31 cellular contexts compared by ENCODE assay signal in the genomic region with DNA sequence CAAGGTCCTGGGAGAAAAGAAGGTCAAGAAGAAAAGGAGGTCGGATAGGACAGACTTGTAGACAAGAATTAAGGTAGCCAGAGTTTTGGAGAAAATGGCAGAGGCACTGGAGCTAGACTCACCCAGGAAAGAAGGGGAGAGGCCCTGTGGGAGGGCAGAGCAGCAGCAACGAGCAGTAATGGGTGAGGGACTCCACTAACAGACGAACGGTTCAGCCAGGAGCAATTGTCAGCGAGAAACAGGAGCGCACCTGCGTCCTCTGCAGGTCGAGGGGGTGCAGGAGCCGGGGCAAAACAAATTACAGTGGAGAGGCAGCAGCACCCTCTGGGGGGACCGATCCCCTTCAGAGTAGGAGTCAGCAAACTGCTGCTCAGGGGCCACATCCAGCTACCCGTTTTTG. TPM values are rescaled to one million over a fixed set of nuclear protein-coding genes. Genes with fewer than 3 reads are reported as not detected.
A peak's percentile ranks its signal among the peaks of the same experiment; 100 is the strongest.
DNase-seq lines count a peak whose midpoint lies in the region; ATAC-seq and TF ChIP-seq lines count a peak whose summit lies in the region.
"Had no signal": no experiment of that assay in that cellular context is flagged by ENCODE, and none has a peak within 500 bp of the region (broad histone marks: within the 10 kb centered on the region; RNA-seq: fewer than 3 reads in every experiment).

No MANE protein-coding gene starts in this region.

- H3K4me1 ChIP-seq in esophagus muscularis mucosa = no peaks in the 10 kb centered on the region
- H3K4me1 ChIP-seq: left lung, psoas muscle, sigmoid colon, transverse colon had no signal

- H3K4me3 ChIP-seq in esophagus muscularis mucosa = no peak overlapping the region
- H3K4me3 ChIP-seq in dorsolateral prefrontal cortex = no peak overlapping the region
- H3K4me3 ChIP-seq: left lung, psoas muscle, sigmoid colon, transverse colon had no signal

- H3K4me3 Mint-ChIP-seq in T-helper 1 cell treated with Interleukin-12 subunit alpha and Interleukin-12 subunit beta and Interleukin-4 antibody, amounts not matched to agents 30 μg/mL and 1 μg/mL, for 36 hours = peak overlapping the region; percentile 47
- H3K4me3 Mint-ChIP-seq in activated naive CD8-positive, alpha-beta T cell treated with anti-CD3 and anti-CD28 coated beads, Interleukin-2, amount 10 ng/mL, durations not matched to agents 7 days and 5 days = peak overlapping the region; percentile 55
- H3K4me3 Mint-ChIP-seq in activated naive CD8-positive, alpha-beta T cell treated with anti-CD3 and anti-CD28 coated beads, Interleukin-2, amount 50 U/mL, for 24 hours = no peak overlapping the region
- H3K4me3 Mint-ChIP-seq in stimulated activated effector memory CD8-positive, alpha-beta T cell treated with anti-CD3 and anti-CD28 coated beads, Interleukin-12 subunit alpha, Interleukin-12 subunit beta, amount 100 ng/mL, for 72 hours = peak overlapping the region; percentile 1
- H3K4me3 Mint-ChIP-seq in stimulated activated memory B cell treated with anti-CD40 and anti-IgM and Interleukin-4, amounts not matched to agents 10 μg/mL and 1 μg/mL and 100 μg/mL, for 72 hours = no peak overlapping the region
- H3K4me3 Mint-ChIP-seq: endodermal cell had no signal

- TF ChIP-seq CTCF in esophagus muscularis mucosa (IDR thresholded peaks at IDR 0.05) = no peak
- no peak for TF ChIP-seq CTCF in dorsolateral prefrontal cortex (IDR thresholded peaks at IDR 0.05 in 54 of 56, conservative IDR thresholded peaks at IDR 0.05 in 2 of 56; ENCODE audit: low read depth in 1 of 56, partially characterized antibody in 56 of 56)

- no peaks in the 10 kb centered on the region for H3K36me3 ChIP-seq in esophagus muscularis mucosa
- H3K36me3 ChIP-seq: BLaER1 treated with 17β-estradiol and CSF1 and Interleukin-3, amounts not matched to agents 10 nM and 100 nM; left lung; sigmoid colon; transverse colon; WERI-Rb-1 had no signal

- peaks cover 11% of the 10 kb centered on the region for H3K9me3 Mint-ChIP-seq in T-helper 1 cell treated with Interleukin-12 subunit alpha and Interleukin-12 subunit beta and Interleukin-4 antibody, amounts not matched to agents 30 μg/mL and 1 μg/mL, for 36 hours
- peaks cover 5% of the 10 kb centered on the region for H3K9me3 Mint-ChIP-seq in activated naive CD8-positive, alpha-beta T cell treated with anti-CD3 and anti-CD28 coated beads, Interleukin-2, amount 10 ng/mL, durations not matched to agents 7 days and 5 days
- peaks cover 5% of the 10 kb centered on the region for H3K9me3 Mint-ChIP-seq in activated naive CD8-positive, alpha-beta T cell treated with anti-CD3 and anti-CD28 coated beads, Interleukin-2, amount 50 U/mL, for 24 hours
- H3K9me3 Mint-ChIP-seq in stimulated activated effector memory CD8-positive, alpha-beta T cell treated with anti-CD3 and anti-CD28 coated beads, Interleukin-12 subunit alpha, Interleukin-12 subunit beta, amount 100 ng/mL, for 72 hours = peaks cover 4% of the 10 kb centered on the region
- H3K9me3 Mint-ChIP-seq in stimulated activated memory B cell treated with anti-CD40 and anti-IgM and Interleukin-4, amounts not matched to agents 10 μg/mL and 1 μg/mL and 100 μg/mL, for 72 hours = peaks cover 4% of the 10 kb centered on the region

- H3K9me3 ChIP-seq in esophagus muscularis mucosa = no peaks in the 10 kb centered on the region
- H3K9me3 ChIP-seq: left lung, psoas muscle, sigmoid colon, transverse colon had no signal

- H3K27me3 ChIP-seq in esophagus muscularis mucosa = no peaks in the 10 kb centered on the region
- H3K27me3 ChIP-seq in dorsolateral prefrontal cortex = peaks cover 0 to 42% (median 0%) of the 10 kb centered on the region in 45 donors
- H3K27me3 ChIP-seq: BLaER1 treated with 17β-estradiol and CSF1 and Interleukin-3, amounts not matched to agents 10 nM and 100 nM; left lung; transverse colon had no signal

- H3K27ac ChIP-seq in esophagus muscularis mucosa (replicated peaks in 1 of 4) = no peak overlapping the region
- H3K27ac ChIP-seq in dorsolateral prefrontal cortex = no peak overlapping the region
- H3K27ac ChIP-seq: 22Rv1, left lung, psoas muscle, sigmoid colon, transverse colon, WERI-Rb-1 had no signal

- POLR2A ChIA-PET in activated naive CD8-positive, alpha-beta T cell treated with anti-CD3 and anti-CD28 coated beads, Interleukin-2, amount 10 ng/mL, durations not matched to agents 7 days and 5 days (lab: Charles Lee) = interaction anchor here (1.4 kb wide), 1 partner anchor 18 kb away, joined by 10 read pairs; a partner anchor contains a TSS

- TF ChIP-seq EP300 in esophagus muscularis mucosa (IDR thresholded peaks at IDR 0.05) = no peak

- no peak overlapping the region for H3K27ac Mint-ChIP-seq in T-helper 1 cell treated with Interleukin-12 subunit alpha and Interleukin-12 subunit beta and Interleukin-4 antibody, amounts not matched to agents 30 μg/mL and 1 μg/mL, for 36 hours
- peak overlapping the region; percentile 73 for H3K27ac Mint-ChIP-seq in activated naive CD8-positive, alpha-beta T cell treated with anti-CD3 and anti-CD28 coated beads, Interleukin-2, amount 10 ng/mL, durations not matched to agents 7 days and 5 days
- no peak overlapping the region for H3K27ac Mint-ChIP-seq in activated naive CD8-positive, alpha-beta T cell treated with anti-CD3 and anti-CD28 coated beads, Interleukin-2, amount 50 U/mL, for 24 hours
- H3K27ac Mint-ChIP-seq in stimulated activated effector memory CD8-positive, alpha-beta T cell treated with anti-CD3 and anti-CD28 coated beads, Interleukin-12 subunit alpha, Interleukin-12 subunit beta, amount 100 ng/mL, for 72 hours = no peak overlapping the region
- no peak overlapping the region for H3K27ac Mint-ChIP-seq in stimulated activated memory B cell treated with anti-CD40 and anti-IgM and Interleukin-4, amounts not matched to agents 10 μg/mL and 1 μg/mL and 100 μg/mL, for 72 hours
- H3K27ac Mint-ChIP-seq: activated T-helper 2 cell treated with anti-CD3 and anti-CD28 coated beads, Interferon-gamma antibody, Interleukin-2, Interleukin-4, amounts not matched to agents 10 μg/mL and 5 μg/mL and 100 μg/mL, durations not matched to agents 14 hours and 24 hours and 36 hours; endodermal cell had no signal

- WGBS in esophagus muscularis mucosa = 88% methylated on average over 11 of the region's 11 CpGs

- no peak for TF ChIP-seq POLR2A in esophagus muscularis mucosa (IDR thresholded peaks at IDR 0.05; ENCODE audit: low read depth)

- peaks cover 3% of the 10 kb centered on the region for H3K27me3 Mint-ChIP-seq in T-helper 1 cell treated with Interleukin-12 subunit alpha and Interleukin-12 subunit beta and Interleukin-4 antibody, amounts not matched to agents 30 μg/mL and 1 μg/mL, for 36 hours (ENCODE audit: low read depth)
- H3K27me3 Mint-ChIP-seq in activated naive CD8-positive, alpha-beta T cell treated with anti-CD3 and anti-CD28 coated beads, Interleukin-2, amount 10 ng/mL, durations not matched to agents 7 days and 5 days = peaks cover 8% of the 10 kb centered on the region
- H3K27me3 Mint-ChIP-seq in activated naive CD8-positive, alpha-beta T cell treated with anti-CD3 and anti-CD28 coated beads, Interleukin-2, amount 50 U/mL, for 24 hours = peaks cover 6% of the 10 kb centered on the region
- H3K27me3 Mint-ChIP-seq in stimulated activated memory B cell treated with anti-CD40 and anti-IgM and Interleukin-4, amounts not matched to agents 10 μg/mL and 1 μg/mL and 100 μg/mL, for 72 hours = peaks cover 9% of the 10 kb centered on the region

- no peak for ATAC-seq in activated naive CD8-positive, alpha-beta T cell treated with anti-CD3 and anti-CD28 coated beads, Interleukin-2, amount 10 ng/mL, durations not matched to agents 7 days and 5 days (ENCODE audit: low read depth)
- no peak for ATAC-seq in activated naive CD8-positive, alpha-beta T cell treated with anti-CD3 and anti-CD28 coated beads, Interleukin-2, amount 50 U/mL, for 24 hours
- no peak for ATAC-seq in stimulated activated effector memory CD8-positive, alpha-beta T cell treated with anti-CD3 and anti-CD28 coated beads, Interleukin-12 subunit alpha, Interleukin-12 subunit beta, amount 100 ng/mL, for 72 hours
- no peak for ATAC-seq in stimulated activated memory B cell treated with anti-CD40 and anti-IgM and Interleukin-4, amounts not matched to agents 10 μg/mL and 1 μg/mL and 100 μg/mL, for 72 hours
- ATAC-seq: esophagus mucosa, left lung, psoas muscle had no signal

- intact Hi-C loops in esophagus muscularis mucosa (cut with DNase I) = no loop called here
- intact Hi-C loops in dorsolateral prefrontal cortex (cut with DNase I) = no loop called here

- peaks cover 10% of the 10 kb centered on the region for H3K4me1 Mint-ChIP-seq in T-helper 1 cell treated with Interleukin-12 subunit alpha and Interleukin-12 subunit beta and Interleukin-4 antibody, amounts not matched to agents 30 μg/mL and 1 μg/mL, for 36 hours (ENCODE audit: low read depth)
- peaks cover 13% of the 10 kb centered on the region for H3K4me1 Mint-ChIP-seq in activated naive CD8-positive, alpha-beta T cell treated with anti-CD3 and anti-CD28 coated beads, Interleukin-2, amount 10 ng/mL, durations not matched to agents 7 days and 5 days
- H3K4me1 Mint-ChIP-seq in activated naive CD8-positive, alpha-beta T cell treated with anti-CD3 and anti-CD28 coated beads, Interleukin-2, amount 50 U/mL, for 24 hours = peaks cover 12% of the 10 kb centered on the region
- H3K4me1 Mint-ChIP-seq in stimulated activated effector memory CD8-positive, alpha-beta T cell treated with anti-CD3 and anti-CD28 coated beads, Interleukin-12 subunit alpha, Interleukin-12 subunit beta, amount 100 ng/mL, for 72 hours = peaks cover 12% of the 10 kb centered on the region
- no peaks in the 10 kb centered on the region for H3K4me1 Mint-ChIP-seq in stimulated activated memory B cell treated with anti-CD40 and anti-IgM and Interleukin-4, amounts not matched to agents 10 μg/mL and 1 μg/mL and 100 μg/mL, for 72 hours
- H3K4me1 Mint-ChIP-seq: endodermal cell had no signal

- DNase-seq in T-helper 1 cell (no peak), esophagus muscularis mucosa (ENCODE audit: extremely low spot score) (peak; percentile 74), dorsolateral prefrontal cortex (no peak)
- DNase-seq in activated naive CD8-positive, alpha-beta T cell treated with anti-CD3 and anti-CD28 coated beads, Interleukin-2, amount 10 ng/mL, durations not matched to agents 7 days and 5 days = no peak
- no peak for DNase-seq in activated naive CD8-positive, alpha-beta T cell treated with anti-CD3 and anti-CD28 coated beads, Interleukin-2, amount 50 U/mL, for 24 hours
- no peak for DNase-seq in stimulated activated effector memory CD8-positive, alpha-beta T cell treated with anti-CD3 and anti-CD28 coated beads, Interleukin-12 subunit alpha, Interleukin-12 subunit beta, amount 100 ng/mL, for 72 hours (ENCODE audit: low spot score in 2 of 2)
- DNase-seq: activated CD4-positive, alpha-beta T cell treated with anti-CD3 and anti-CD28 coated beads for 4 hours; Calu3; caudate nucleus; cortex of kidney; DMS79; foreskin fibroblast; HCEC 1CT; left lung; NCI-H1436; NCI-H2081; NCI-H2227 treated with DMSO at 0.1 percent for 48 hours; NCI-H526 treated with DMSO at 0.1 percent for 48 hours; occipital lobe; psoas muscle; sigmoid colon; transverse colon had no signal

- peaks cover 1% of the 10 kb centered on the region for H3K36me3 Mint-ChIP-seq in T-helper 1 cell treated with Interleukin-12 subunit alpha and Interleukin-12 subunit beta and Interleukin-4 antibody, amounts not matched to agents 30 μg/mL and 1 μg/mL, for 36 hours (ENCODE audit: low read depth)
- peaks cover 5% of the 10 kb centered on the region for H3K36me3 Mint-ChIP-seq in activated naive CD8-positive, alpha-beta T cell treated with anti-CD3 and anti-CD28 coated beads, Interleukin-2, amount 10 ng/mL, durations not matched to agents 7 days and 5 days
- H3K36me3 Mint-ChIP-seq in activated naive CD8-positive, alpha-beta T cell treated with anti-CD3 and anti-CD28 coated beads, Interleukin-2, amount 50 U/mL, for 24 hours (ENCODE audit: low read depth) = no peaks in the 10 kb centered on the region
- H3K36me3 Mint-ChIP-seq in stimulated activated effector memory CD8-positive, alpha-beta T cell treated with anti-CD3 and anti-CD28 coated beads, Interleukin-12 subunit alpha, Interleukin-12 subunit beta, amount 100 ng/mL, for 72 hours = no peaks in the 10 kb centered on the region
- no peaks in the 10 kb centered on the region for H3K36me3 Mint-ChIP-seq in stimulated activated memory B cell treated with anti-CD40 and anti-IgM and Interleukin-4, amounts not matched to agents 10 μg/mL and 1 μg/mL and 100 μg/mL, for 72 hours

RNA-seq across cellular contexts. Expression of a gene that starts 18.5 kb away (rescaled TPM):
- 10 to 100 TPM in 1 of 2 experiments, 1 to 10 TPM in 1; 7.8 to 12.5 TPM for total RNA-seq in activated naive CD8-positive, alpha-beta T cell treated with anti-CD3 and anti-CD28 coated beads, Interleukin-2, amount 10 ng/mL, durations not matched to agents 7 days and 5 days
- total RNA-seq in esophagus muscularis mucosa (100 to 1,000 TPM in 2 of 4 donors, 10 to 100 TPM in 2; 60.6 to 187 (median 104) TPM), dorsolateral prefrontal cortex (10 to 100 TPM in 116 of 120 experiments, 1 to 10 TPM in 4; 6.7 to 98.7 (median 22.3) TPM)

RNA-seq across cellular contexts. Expression of a gene that starts 51.3 kb away (rescaled TPM):
- total RNA-seq in activated naive CD8-positive, alpha-beta T cell treated with anti-CD3 and anti-CD28 coated beads, Interleukin-2, amount 10 ng/mL, durations not matched to agents 7 days and 5 days = not detected
- total RNA-seq in esophagus muscularis mucosa = not detected
- 1 to 10 TPM in 6 of 120 experiments, under 1 TPM in 61, not detected in 53; 0.26 to 1.5 (median 0.44) TPM for total RNA-seq in dorsolateral prefrontal cortex
- total RNA-seq: activated T-helper 2 cell treated with anti-CD3 and anti-CD28 coated beads, Interferon-gamma antibody, Interleukin-2, Interleukin-4, amounts not matched to agents 10 μg/mL and 5 μg/mL and 100 μg/mL, durations not matched to agents 14 hours and 24 hours and 36 hours; endodermal cell; esophagus mucosa; left lung; psoas muscle; sigmoid colon; subcutaneous adipose tissue; transverse colon had no signal

Comparison
In these comparisons a context has a peak if more than half of its experiments do, and no peak if none do; other contexts are left out.
1. H3K4me3 Mint-ChIP-seq: peak in T-helper 1 cell treated with Interleukin-12 subunit alpha and Interleukin-12 subunit beta and Interleukin-4 antibody, amounts not matched to agents 30 μg/mL and 1 μg/mL, for 36 hours (single experiment), activated naive CD8-positive, alpha-beta T cell treated with anti-CD3 and anti-CD28 coated beads, Interleukin-2, amount 10 ng/mL, durations not matched to agents 7 days and 5 days (single experiment) and stimulated activated effector memory CD8-positive, alpha-beta T cell treated with anti-CD3 and anti-CD28 coated beads, Interleukin-12 subunit alpha, Interleukin-12 subunit beta, amount 100 ng/mL, for 72 hours (single experiment); none in activated naive CD8-positive, alpha-beta T cell treated with anti-CD3 and anti-CD28 coated beads, Interleukin-2, amount 50 U/mL, for 24 hours (single experiment) and stimulated activated memory B cell treated with anti-CD40 and anti-IgM and Interleukin-4, amounts not matched to agents 10 μg/mL and 1 μg/mL and 100 μg/mL, for 72 hours (single experiment).